1 cellular context compared by ENCODE assay signal in genomic region chr5:60822285-60822556, GRCh38.
TF ChIP-seq lines count a peak whose summit lies in the region.

No MANE protein-coding gene starts in this region.

TF ChIP-seq in GM12878, 131 proteins besides CTCF, POLR2A, EP300 and RAD21 (continued from another document):
- no peak for TF ChIP-seq MLLT1 (IDR thresholded peaks at IDR 0.05)
- no peak for TF ChIP-seq CEBPB (IDR thresholded peaks at IDR 0.05; ENCODE audit: borderline replicate concordance in 1 of 2, low read depth in 2 of 2, low read length in 2 of 2)
- TF ChIP-seq, protein P1, sequence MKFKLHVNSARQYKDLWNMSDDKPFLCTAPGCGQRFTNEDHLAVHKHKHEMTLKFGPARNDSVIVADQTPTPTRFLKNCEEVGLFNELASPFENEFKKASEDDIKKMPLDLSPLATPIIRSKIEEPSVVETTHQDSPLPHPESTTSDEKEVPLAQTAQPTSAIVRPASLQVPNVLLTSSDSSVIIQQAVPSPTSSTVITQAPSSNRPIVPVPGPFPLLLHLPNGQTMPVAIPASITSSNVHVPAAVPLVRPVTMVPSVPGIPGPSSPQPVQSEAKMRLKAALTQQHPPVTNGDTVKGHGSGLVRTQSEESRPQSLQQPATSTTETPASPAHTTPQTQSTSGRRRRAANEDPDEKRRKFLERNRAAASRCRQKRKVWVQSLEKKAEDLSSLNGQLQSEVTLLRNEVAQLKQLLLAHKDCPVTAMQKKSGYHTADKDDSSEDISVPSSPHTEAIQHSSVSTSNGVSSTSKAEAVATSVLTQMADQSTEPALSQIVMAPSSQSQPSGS (IDR thresholded peaks at IDR 0.05; ENCODE audit: low read length), result 0 out of 2 replicates have a peak, but pooled peaks have one; percentile 10
- no peak for TF ChIP-seq SIN3A (IDR thresholded peaks at IDR 0.05; ENCODE audit: low read depth, low read length)
- TF ChIP-seq NFYA (IDR thresholded peaks at IDR 0.05; ENCODE audit: borderline replicate concordance, low read depth, low read length), result no peak
- TF ChIP-seq NRF1 (conservative IDR thresholded peaks at IDR 0.05; ENCODE audit: low read depth, low read length), result no peak
- TF ChIP-seq ZNF622 (IDR thresholded peaks at IDR 0.05), result no peak
- no peak for TF ChIP-seq IRF4 (IDR thresholded peaks at IDR 0.05; ENCODE audit: low read depth, low read length)
- TF ChIP-seq POU2F2 (IDR thresholded peaks at IDR 0.05; ENCODE audit: borderline replicate concordance, low read depth, low read length), result peak; percentile 94; the same call in 2 of the 3 replicates
- no peak for TF ChIP-seq NKRF (conservative IDR thresholded peaks at IDR 0.05)
- no peak for TF ChIP-seq HDAC2 (IDR thresholded peaks at IDR 0.05)
- TF ChIP-seq PAX5 (IDR thresholded peaks at IDR 0.05; ENCODE audit: borderline replicate concordance, low read depth, low read length), result 0 out of 2 replicates have a peak, but pooled peaks have one; percentile 46
- TF ChIP-seq, protein P2, sequence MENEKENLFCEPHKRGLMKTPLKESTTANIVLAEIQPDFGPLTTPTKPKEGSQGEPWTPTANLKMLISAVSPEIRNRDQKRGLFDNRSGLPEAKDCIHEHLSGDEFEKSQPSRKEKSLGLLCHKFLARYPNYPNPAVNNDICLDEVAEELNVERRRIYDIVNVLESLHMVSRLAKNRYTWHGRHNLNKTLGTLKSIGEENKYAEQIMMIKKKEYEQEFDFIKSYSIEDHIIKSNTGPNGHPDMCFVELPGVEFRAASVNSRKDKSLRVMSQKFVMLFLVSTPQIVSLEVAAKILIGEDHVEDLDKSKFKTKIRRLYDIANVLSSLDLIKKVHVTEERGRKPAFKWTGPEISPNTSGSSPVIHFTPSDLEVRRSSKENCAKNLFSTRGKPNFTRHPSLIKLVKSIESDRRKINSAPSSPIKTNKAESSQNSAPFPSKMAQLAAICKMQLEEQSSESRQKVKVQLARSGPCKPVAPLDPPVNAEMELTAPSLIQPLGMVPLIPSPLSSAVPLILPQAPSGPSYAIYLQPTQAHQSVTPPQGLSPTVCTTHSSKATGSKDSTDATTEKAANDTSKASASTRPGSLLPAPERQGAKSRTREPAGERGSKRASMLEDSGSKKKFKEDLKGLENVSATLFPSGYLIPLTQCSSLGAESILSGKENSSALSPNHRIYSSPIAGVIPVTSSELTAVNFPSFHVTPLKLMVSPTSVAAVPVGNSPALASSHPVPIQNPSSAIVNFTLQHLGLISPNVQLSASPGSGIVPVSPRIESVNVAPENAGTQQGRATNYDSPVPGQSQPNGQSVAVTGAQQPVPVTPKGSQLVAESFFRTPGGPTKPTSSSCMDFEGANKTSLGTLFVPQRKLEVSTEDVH (IDR thresholded peaks at IDR 0.05; ENCODE audit: low read depth, partially characterized antibody), result no peak
- no peak for TF ChIP-seq MYB (IDR thresholded peaks at IDR 0.05; ENCODE audit: borderline replicate concordance, low read depth, low read length)
- TF ChIP-seq DPF2 (IDR thresholded peaks at IDR 0.05), result no peak
- no peak for TF ChIP-seq PAX8 (IDR thresholded peaks at IDR 0.05)
- TF ChIP-seq HDAC6 (IDR thresholded peaks at IDR 0.05; ENCODE audit: unreplicated experiment), result no peak
- TF ChIP-seq NR2F1 (conservative IDR thresholded peaks at IDR 0.05), result peak; percentile 91
- TF ChIP-seq, protein P3, sequence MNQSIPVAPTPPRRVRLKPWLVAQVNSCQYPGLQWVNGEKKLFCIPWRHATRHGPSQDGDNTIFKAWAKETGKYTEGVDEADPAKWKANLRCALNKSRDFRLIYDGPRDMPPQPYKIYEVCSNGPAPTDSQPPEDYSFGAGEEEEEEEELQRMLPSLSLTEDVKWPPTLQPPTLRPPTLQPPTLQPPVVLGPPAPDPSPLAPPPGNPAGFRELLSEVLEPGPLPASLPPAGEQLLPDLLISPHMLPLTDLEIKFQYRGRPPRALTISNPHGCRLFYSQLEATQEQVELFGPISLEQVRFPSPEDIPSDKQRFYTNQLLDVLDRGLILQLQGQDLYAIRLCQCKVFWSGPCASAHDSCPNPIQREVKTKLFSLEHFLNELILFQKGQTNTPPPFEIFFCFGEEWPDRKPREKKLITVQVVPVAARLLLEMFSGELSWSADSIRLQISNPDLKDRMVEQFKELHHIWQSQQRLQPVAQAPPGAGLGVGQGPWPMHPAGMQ (IDR thresholded peaks at IDR 0.05; ENCODE audit: borderline replicate concordance), result no peak
- no peak for TF ChIP-seq SIX5 (IDR thresholded peaks at IDR 0.05; ENCODE audit: low read depth, low read length, severe bottlenecking)
- no peak for TF ChIP-seq BRCA1 (IDR thresholded peaks at IDR 0.05; ENCODE audit: low read depth, low read length)
- TF ChIP-seq RUNX3 (IDR thresholded peaks at IDR 0.05; ENCODE audit: low read length), result peak; percentile 62
- TF ChIP-seq, protein P4, sequence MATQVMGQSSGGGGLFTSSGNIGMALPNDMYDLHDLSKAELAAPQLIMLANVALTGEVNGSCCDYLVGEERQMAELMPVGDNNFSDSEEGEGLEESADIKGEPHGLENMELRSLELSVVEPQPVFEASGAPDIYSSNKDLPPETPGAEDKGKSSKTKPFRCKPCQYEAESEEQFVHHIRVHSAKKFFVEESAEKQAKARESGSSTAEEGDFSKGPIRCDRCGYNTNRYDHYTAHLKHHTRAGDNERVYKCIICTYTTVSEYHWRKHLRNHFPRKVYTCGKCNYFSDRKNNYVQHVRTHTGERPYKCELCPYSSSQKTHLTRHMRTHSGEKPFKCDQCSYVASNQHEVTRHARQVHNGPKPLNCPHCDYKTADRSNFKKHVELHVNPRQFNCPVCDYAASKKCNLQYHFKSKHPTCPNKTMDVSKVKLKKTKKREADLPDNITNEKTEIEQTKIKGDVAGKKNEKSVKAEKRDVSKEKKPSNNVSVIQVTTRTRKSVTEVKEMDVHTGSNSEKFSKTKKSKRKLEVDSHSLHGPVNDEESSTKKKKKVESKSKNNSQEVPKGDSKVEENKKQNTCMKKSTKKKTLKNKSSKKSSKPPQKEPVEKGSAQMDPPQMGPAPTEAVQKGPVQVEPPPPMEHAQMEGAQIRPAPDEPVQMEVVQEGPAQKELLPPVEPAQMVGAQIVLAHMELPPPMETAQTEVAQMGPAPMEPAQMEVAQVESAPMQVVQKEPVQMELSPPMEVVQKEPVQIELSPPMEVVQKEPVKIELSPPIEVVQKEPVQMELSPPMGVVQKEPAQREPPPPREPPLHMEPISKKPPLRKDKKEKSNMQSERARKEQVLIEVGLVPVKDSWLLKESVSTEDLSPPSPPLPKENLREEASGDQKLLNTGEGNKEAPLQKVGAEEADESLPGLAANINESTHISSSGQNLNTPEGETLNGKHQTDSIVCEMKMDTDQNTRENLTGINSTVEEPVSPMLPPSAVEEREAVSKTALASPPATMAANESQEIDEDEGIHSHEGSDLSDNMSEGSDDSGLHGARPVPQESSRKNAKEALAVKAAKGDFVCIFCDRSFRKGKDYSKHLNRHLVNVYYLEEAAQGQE (IDR thresholded peaks at IDR 0.05; ENCODE audit: low read depth, low read length), result no peak
- TF ChIP-seq GABPA (IDR thresholded peaks at IDR 0.05; ENCODE audit: low read depth), result no peak
- TF ChIP-seq MXI1 (IDR thresholded peaks at IDR 0.05; ENCODE audit: low read depth, low read length), result no peak
- 0 out of 4 replicates have a peak, but pooled peaks of 1 of the 2 experiments have one; percentile 13 for TF ChIP-seq BHLHE40 (IDR thresholded peaks at IDR 0.05; ENCODE audit: borderline replicate concordance in 1 of 2, low read depth in 2 of 2, low read length in 1 of 2)
- TF ChIP-seq EED (IDR thresholded peaks at IDR 0.05; ENCODE audit: low read depth), result no peak
- no peak for TF ChIP-seq MTA3 (IDR thresholded peaks at IDR 0.05; ENCODE audit: borderline replicate concordance, low read length)
- TF ChIP-seq JUNB (IDR thresholded peaks at IDR 0.05), result no peak
- no peak for TF ChIP-seq TCF12 (IDR thresholded peaks at IDR 0.05; ENCODE audit: low read depth, low read length)
- TF ChIP-seq SUPT20H (IDR thresholded peaks at IDR 0.05; ENCODE audit: borderline replicate concordance, control insufficient read depth, low read depth, low read length), result no peak
- no peak for TF ChIP-seq ZNF24 (IDR thresholded peaks at IDR 0.05)
- TF ChIP-seq, protein P5, sequence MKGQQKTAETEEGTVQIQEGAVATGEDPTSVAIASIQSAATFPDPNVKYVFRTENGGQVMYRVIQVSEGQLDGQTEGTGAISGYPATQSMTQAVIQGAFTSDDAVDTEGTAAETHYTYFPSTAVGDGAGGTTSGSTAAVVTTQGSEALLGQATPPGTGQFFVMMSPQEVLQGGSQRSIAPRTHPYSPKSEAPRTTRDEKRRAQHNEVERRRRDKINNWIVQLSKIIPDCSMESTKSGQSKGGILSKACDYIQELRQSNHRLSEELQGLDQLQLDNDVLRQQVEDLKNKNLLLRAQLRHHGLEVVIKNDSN (IDR thresholded peaks at IDR 0.05; ENCODE audit: borderline replicate concordance, extremely low read length, insufficient read depth, low read depth, low read length), result no peak
- peak; percentile 86; the same call in 1 of the 2 replicates for TF ChIP-seq ZNF217 (IDR thresholded peaks at IDR 0.05)
